8 cellular contexts compared by ENCODE assay signal in the genomic region with DNA sequence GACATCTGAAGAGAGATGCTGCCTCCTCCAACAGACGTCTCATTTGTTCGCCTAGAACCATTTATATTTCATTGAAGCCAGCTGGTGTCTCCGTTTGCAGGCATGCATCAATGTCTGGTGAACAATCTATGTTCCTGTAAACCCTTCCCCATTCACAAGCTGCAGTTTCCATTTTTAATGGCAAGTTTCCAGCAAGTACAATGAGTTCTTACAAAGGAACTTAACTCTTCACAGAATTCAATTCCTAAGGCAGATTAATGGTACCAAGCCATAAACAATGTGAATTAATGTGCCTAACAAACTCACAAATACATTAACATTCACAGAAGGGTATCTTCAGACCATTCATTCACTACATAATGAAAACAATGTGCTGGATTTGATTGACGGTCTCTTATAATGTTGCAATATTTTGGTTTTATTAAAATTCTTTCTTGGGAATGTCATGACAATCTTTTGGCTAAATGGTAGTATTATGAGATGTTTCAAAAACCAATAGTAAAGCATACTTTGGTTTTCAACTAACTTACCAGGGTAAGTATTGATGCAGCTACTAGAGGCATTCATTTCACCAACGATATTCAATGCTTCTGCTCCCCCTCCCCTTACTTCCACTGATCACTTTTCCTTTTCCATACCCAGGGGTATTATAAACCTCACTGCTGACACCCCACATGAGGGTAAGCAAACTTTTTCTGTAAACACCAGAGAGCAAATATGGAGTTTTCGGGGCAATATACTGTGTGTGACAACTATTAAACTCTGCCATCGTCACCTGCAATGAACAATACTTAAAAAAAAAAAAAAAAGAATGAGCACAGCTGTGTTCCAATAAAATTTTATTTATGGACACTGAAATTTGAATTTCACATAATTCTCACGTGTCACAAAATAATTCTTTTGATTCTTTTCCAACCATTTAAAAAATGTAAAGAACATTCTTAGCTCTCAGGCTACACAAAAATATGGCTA. TPM values are rescaled to one million over a fixed set of nuclear protein-coding genes. Genes with fewer than 3 reads are reported as not detected.
DNase-seq lines count a peak whose midpoint lies in the region; ATAC-seq and TF ChIP-seq lines count a peak whose summit lies in the region.

No MANE protein-coding gene starts in this region.

- H3K27me3 Mint-ChIP-seq in activated naive CD8-positive, alpha-beta T cell treated with anti-CD3 and anti-CD28 coated beads, Interleukin-2, amount 10 ng/mL, durations not matched to agents 7 days and 5 days = no peaks in the 10 kb centered on the region

- POLR2A ChIA-PET in activated naive CD8-positive, alpha-beta T cell treated with anti-CD3 and anti-CD28 coated beads, Interleukin-2, amount 10 ng/mL, durations not matched to agents 7 days and 5 days (lab: Charles Lee) = interaction anchor here (0.6 kb wide), 3 partner anchors 20 to 134 kb away, joined by 3 to 4 read pairs (median 3); no protein-coding TSS in a partner anchor

- peaks cover 42% of the 10 kb centered on the region for H3K4me1 Mint-ChIP-seq in activated naive CD8-positive, alpha-beta T cell treated with anti-CD3 and anti-CD28 coated beads, Interleukin-2, amount 10 ng/mL, durations not matched to agents 7 days and 5 days

- H2AFZ ChIP-seq in DND-41 (ENCODE audit: low read depth, low read length) = no peak overlapping the region

- no peaks in the 10 kb centered on the region for H3K9me3 ChIP-seq in DND-41 (ENCODE audit: insufficient read depth, low read length, severe bottlenecking)
- no peaks in the 10 kb centered on the region for H3K9me3 ChIP-seq in stomach smooth muscle (ENCODE audit: control insufficient read depth in 2 of 2, low read length in 2 of 2)

- peaks cover 22% of the 10 kb centered on the region for H3K36me3 ChIP-seq in DND-41 (ENCODE audit: insufficient read depth, low read length)
- H3K36me3 ChIP-seq in stomach smooth muscle (ENCODE audit: control insufficient read depth in 2 of 2, insufficient read depth in 2 of 2, low read length in 2 of 2) = no peaks in the 10 kb centered on the region

- peak overlapping the region; percentile 68 for H3K4me2 ChIP-seq in DND-41 (ENCODE audit: insufficient read depth, low read length)

- no peaks in the 10 kb centered on the region for H3K9me3 Mint-ChIP-seq in activated naive CD8-positive, alpha-beta T cell treated with anti-CD3 and anti-CD28 coated beads, Interleukin-2, amount 10 ng/mL, durations not matched to agents 7 days and 5 days

- DNase-seq in DND-41 (no peak), LHCN-M2 (ENCODE audit: low read depth) (peak; percentile 99), inferior parietal cortex (ENCODE audit: extremely low spot score) (peak; percentile 72), germinal center (ENCODE audit: low spot score) (no peak)
- DNase-seq in activated naive CD8-positive, alpha-beta T cell treated with anti-CD3 and anti-CD28 coated beads, Interleukin-2, amount 10 ng/mL, durations not matched to agents 7 days and 5 days = no peak

- peaks cover 19% of the 10 kb centered on the region for H3K36me3 Mint-ChIP-seq in activated naive CD8-positive, alpha-beta T cell treated with anti-CD3 and anti-CD28 coated beads, Interleukin-2, amount 10 ng/mL, durations not matched to agents 7 days and 5 days

- no peak for ATAC-seq in DND-41 (ENCODE audit: insufficient read depth, low read depth)
- no peak for ATAC-seq in activated naive CD8-positive, alpha-beta T cell treated with anti-CD3 and anti-CD28 coated beads, Interleukin-2, amount 10 ng/mL, durations not matched to agents 7 days and 5 days (ENCODE audit: low read depth)
- ATAC-seq in HG03108 (IDR thresholded peaks at IDR 0.05; ENCODE audit: unreplicated experiment) = no peak
- no peak for ATAC-seq in GM18519 (IDR thresholded peaks at IDR 0.05; ENCODE audit: low FRiP score, unreplicated experiment)

- peak overlapping the region; percentile 99 for H3K4me3 Mint-ChIP-seq in activated naive CD8-positive, alpha-beta T cell treated with anti-CD3 and anti-CD28 coated beads, Interleukin-2, amount 10 ng/mL, durations not matched to agents 7 days and 5 days

- peaks cover 59% of the 10 kb centered on the region for H4K20me1 ChIP-seq in DND-41 (ENCODE audit: insufficient read depth, low read length)

- peak overlapping the region; percentile 85; the same call in 1 of the 2 replicates for H3K9ac ChIP-seq in DND-41 (ENCODE audit: low read depth, low read length)
- H3K9ac ChIP-seq in stomach smooth muscle (ENCODE audit: low read length in 2 of 2) = no peak overlapping the region

- H3K27me3 ChIP-seq in DND-41 (ENCODE audit: insufficient read depth, low read length, poor library complexity) (no peaks in the 10 kb centered on the region), stomach smooth muscle (ENCODE audit: control insufficient read depth in 1 of 2, insufficient read depth in 2 of 2, low read length in 2 of 2) (no peaks in the 10 kb centered on the region)

- TF ChIP-seq CTCF in DND-41 (IDR thresholded peaks at IDR 0.05; ENCODE audit: borderline replicate concordance, extremely low read depth, low read length, poor library complexity, severe bottlenecking) = no peak

- peak overlapping the region; percentile 13 for H3K27ac Mint-ChIP-seq in activated naive CD8-positive, alpha-beta T cell treated with anti-CD3 and anti-CD28 coated beads, Interleukin-2, amount 10 ng/mL, durations not matched to agents 7 days and 5 days

- H3K4me3 ChIP-seq in DND-41 (ENCODE audit: low read depth in 1 of 2, low read length in 2 of 2) (peak overlapping the region in 1 of 2 experiments; percentile 76; a peak in 2 of 4 replicates), stomach smooth muscle (ENCODE audit: low read length in 2 of 2) (peak overlapping the region; percentile 17 to 78)

- H3K27ac ChIP-seq in DND-41 (ENCODE audit: low read length) = no peak overlapping the region
- H3K27ac ChIP-seq in stomach smooth muscle (ENCODE audit: low read length) = no peak overlapping the region

- peaks cover 43% of the 10 kb centered on the region for H3K4me1 ChIP-seq in DND-41 (ENCODE audit: insufficient read depth, low read length)
- peaks cover 9% of the 10 kb centered on the region for H3K4me1 ChIP-seq in stomach smooth muscle (ENCODE audit: control insufficient read depth, insufficient read depth, low read length)

- peaks cover 90% of the 10 kb centered on the region for H3K79me2 ChIP-seq in DND-41 (ENCODE audit: insufficient read depth, low read length)

RNA-seq across cellular contexts. Expression of a gene that starts 4.2 kb away (rescaled TPM):
- 15.3 and 19.1 TPM in 2 replicates for total RNA-seq in LHCN-M2 (2014; rRNA removed)
- polyA plus RNA-seq in LHCN-M2 (2012) = 41.1 TPM
- 10 to 100 TPM; 45.3 to 51.8 TPM for total RNA-seq in activated naive CD8-positive, alpha-beta T cell treated with anti-CD3 and anti-CD28 coated beads, Interleukin-2, amount 10 ng/mL, durations not matched to agents 7 days and 5 days

Comparison
In these comparisons a context has a peak if more than half of its experiments do, and no peak if none do; other contexts are left out.
1. DNase-seq: peak in LHCN-M2 (single experiment) and inferior parietal cortex (single experiment); none in DND-41 (single experiment), activated naive CD8-positive, alpha-beta T cell treated with anti-CD3 and anti-CD28 coated beads, Interleukin-2, amount 10 ng/mL, durations not matched to agents 7 days and 5 days (single experiment) and germinal center (single experiment).